Comparison of ENCODE assay signal across 19 cellular contexts in the genomic region with DNA sequence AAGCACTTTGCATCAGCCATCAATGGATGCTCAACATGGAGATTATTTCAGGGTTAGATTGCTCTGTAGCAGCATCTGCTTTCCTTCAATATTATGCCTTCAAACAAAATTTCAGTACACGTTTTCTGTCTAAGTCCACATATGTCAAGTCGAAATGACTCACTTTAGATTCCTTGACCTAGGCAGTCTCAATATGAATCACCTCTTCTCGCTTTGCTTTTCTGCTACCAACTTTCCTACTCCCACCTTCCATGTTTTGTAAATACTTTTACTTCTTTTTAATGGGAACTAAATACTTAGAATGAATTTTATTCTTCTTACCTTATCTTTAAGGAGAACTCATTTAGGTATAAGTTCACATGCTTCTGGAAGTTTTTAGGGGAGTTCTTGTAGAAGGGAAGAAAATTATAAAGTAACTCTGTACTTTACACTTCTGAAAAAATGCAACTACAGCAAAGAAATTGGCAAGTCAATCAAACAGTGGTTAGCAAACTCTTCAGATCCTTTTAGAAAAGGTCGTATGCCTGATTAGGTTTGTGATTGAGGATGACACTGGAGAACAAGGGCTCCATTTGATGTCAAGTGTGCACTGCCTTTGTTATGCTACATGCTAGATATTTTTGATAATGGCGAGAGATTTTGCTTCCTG.
A peak's percentile ranks its signal among the peaks of the same experiment; 100 is the strongest.
DNase-seq lines count a peak whose midpoint lies in the region; ATAC-seq and TF ChIP-seq lines count a peak whose summit lies in the region.
"Had no signal": no experiment of that assay in that cellular context is flagged by ENCODE, and none has a peak within 500 bp of the region (broad histone marks: within the 10 kb centered on the region; RNA-seq: fewer than 3 reads in every experiment).

No MANE protein-coding gene starts in this region.

- no peak overlapping the region for H3K4me3 Mint-ChIP-seq in activated naive CD4-positive, alpha-beta T cell treated with anti-CD3 and anti-CD28 coated beads for 36 hours
- H3K4me3 Mint-ChIP-seq: activated naive CD8-positive, alpha-beta T cell treated with anti-CD3 and anti-CD28 coated beads for 36 hours; natural killer cell had no signal

- no peaks in the 10 kb centered on the region for H3K9me3 Mint-ChIP-seq in activated naive CD4-positive, alpha-beta T cell treated with anti-CD3 and anti-CD28 coated beads for 36 hours

- no peak for TF ChIP-seq CTCF in GM13977 (IDR thresholded peaks at IDR 0.05; ENCODE audit: extremely low read depth, insufficient read depth, missing control alignments)

- peak; percentile 17 for DNase-seq in GM13977 (ENCODE audit: low spot score)
- no peak for DNase-seq in DMS 273 (lab: John Stamatoyannopoulos, UW; ENCODE audit: unreplicated experiment)
- no peak for DNase-seq in activated naive CD4-positive, alpha-beta T cell treated with anti-CD3 and anti-CD28 coated beads for 36 hours
- DNase-seq: activated naive CD8-positive, alpha-beta T cell treated with anti-CD3 and anti-CD28 coated beads for 36 hours; DMS153; erythroblast; natural killer cell; NCI-H1105; NCI-H524 treated with DMSO at 0.1 percent for 48 hours; Right ventricle myocardium superior; stimulated activated CD4-positive, alpha-beta T cell treated with anti-CD3 and anti-CD28 coated beads, Interleukin-4, amount 100 ng/mL, for 1 hour; stimulated activated naive CD8-positive, alpha-beta T cell treated with anti-CD3 and anti-CD28 coated beads, Interleukin-15, Interleukin-2, amounts not matched to agents 100 U/mL and 50 U/mL, for 24 hours had no signal

- no peak overlapping the region for H3K27ac Mint-ChIP-seq in activated naive CD4-positive, alpha-beta T cell treated with anti-CD3 and anti-CD28 coated beads for 36 hours
- H3K27ac Mint-ChIP-seq: activated naive CD8-positive, alpha-beta T cell treated with anti-CD3 and anti-CD28 coated beads for 36 hours; natural killer cell had no signal

- CTCF ChIA-PET in activated naive CD4-positive, alpha-beta T cell treated with anti-CD3 and anti-CD28 coated beads for 36 hours (lab: Charles Lee): no interaction called here

- H3K4me1 Mint-ChIP-seq in activated naive CD4-positive, alpha-beta T cell treated with anti-CD3 and anti-CD28 coated beads for 36 hours (ENCODE audit: low read depth): no peaks in the 10 kb centered on the region
- H3K4me1 Mint-ChIP-seq: natural killer cell had no signal

- intact Hi-C loops in activated naive CD4-positive, alpha-beta T cell treated with anti-CD3 and anti-CD28 coated beads for 36 hours (cut with micrococcal nuclease): no loop called here

- no peaks in the 10 kb centered on the region for H3K36me3 Mint-ChIP-seq in activated naive CD4-positive, alpha-beta T cell treated with anti-CD3 and anti-CD28 coated beads for 36 hours (ENCODE audit: low read depth)
- H3K36me3 Mint-ChIP-seq: activated naive CD8-positive, alpha-beta T cell treated with anti-CD3 and anti-CD28 coated beads for 36 hours; natural killer cell had no signal

- ATAC-seq in GM19043 (IDR thresholded peaks at IDR 0.05; ENCODE audit: low read depth, unreplicated experiment): peak; percentile 67
- ATAC-seq in HG02623 (IDR thresholded peaks at IDR 0.05; ENCODE audit: unreplicated experiment): peak; percentile 61
- ATAC-seq in HG03354 (IDR thresholded peaks at IDR 0.05; ENCODE audit: poor library complexity, severe bottlenecking, unreplicated experiment): peak; percentile 73
- ATAC-seq in activated CD4-positive, CD25-positive, alpha-beta regulatory T cell treated with anti-CD3 and anti-CD28 coated beads, Interleukin-2, amount 50 U/mL, for 24 hours: no peak
- no peak for ATAC-seq in HG03025 (IDR thresholded peaks at IDR 0.05; ENCODE audit: low FRiP score, unreplicated experiment)
- ATAC-seq: HCT116; left lobe of liver; natural killer cell; stimulated activated naive CD8-positive, alpha-beta T cell treated with anti-CD3 and anti-CD28 coated beads, Interleukin-15, Interleukin-2, amounts not matched to agents 100 U/mL and 50 U/mL, for 24 hours had no signal

- in situ Hi-C loops in GM13977 (cut with MboI; ENCODE audit: low pct_unique_long_range_greater_than_20kb, low sequenced_read_pairs, unreplicated experiment): no loop called here

- peaks cover 6% of the 10 kb centered on the region for H3K27me3 Mint-ChIP-seq in activated naive CD4-positive, alpha-beta T cell treated with anti-CD3 and anti-CD28 coated beads for 36 hours (ENCODE audit: low read depth)
- H3K27me3 Mint-ChIP-seq: activated naive CD8-positive, alpha-beta T cell treated with anti-CD3 and anti-CD28 coated beads for 36 hours had no signal

Comparison
In these comparisons a context has a peak if more than half of its experiments do, and no peak if none do; other contexts are left out.
1. ATAC-seq: peak in GM19043 (single experiment), HG02623 (single experiment) and HG03354 (single experiment); none in activated CD4-positive, CD25-positive, alpha-beta regulatory T cell treated with anti-CD3 and anti-CD28 coated beads, Interleukin-2, amount 50 U/mL, for 24 hours (0 of 2) and HG03025 (single experiment).